ENCODE assay signal across 1 cellular context in the genomic region with DNA sequence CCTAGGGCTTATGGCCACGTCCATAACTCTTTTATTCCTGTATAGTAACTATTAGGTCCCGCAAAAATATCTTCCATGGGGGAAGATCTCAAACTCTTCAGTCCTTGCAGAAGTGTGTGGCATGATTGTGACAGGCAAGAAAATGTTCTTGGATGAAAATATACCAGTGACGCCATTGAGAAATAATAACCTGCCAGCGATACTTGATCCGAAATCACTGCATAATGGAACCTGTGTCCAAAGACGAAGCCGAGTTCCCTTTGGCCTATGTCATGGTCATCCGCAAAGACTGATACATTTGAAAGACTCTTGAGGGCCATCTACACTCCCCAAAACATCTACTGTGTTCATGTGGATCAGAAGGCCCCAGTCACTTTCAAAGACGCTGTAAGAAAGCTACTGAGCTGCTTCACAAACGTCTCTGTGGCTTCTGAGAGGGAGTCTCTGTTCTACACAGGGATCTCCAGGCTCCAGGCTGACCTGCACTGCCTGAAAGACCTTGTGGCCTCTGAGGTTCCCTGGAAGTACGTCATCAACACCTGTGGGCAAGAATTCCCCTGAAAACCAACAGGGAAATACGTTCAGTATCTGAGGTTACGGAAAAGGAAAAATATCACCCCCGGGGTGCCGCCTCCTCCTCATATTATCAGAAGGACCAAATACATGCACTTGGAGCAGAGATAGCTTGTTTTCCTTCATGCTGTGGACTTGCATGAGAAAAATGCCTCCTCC.
TF ChIP-seq lines count a peak whose summit lies in the region.

No MANE protein-coding gene starts in this region.

TF ChIP-seq in K562, 482 proteins besides CTCF, POLR2A, EP300 and RAD21:
- no peak for TF ChIP-seq RFX5 (IDR thresholded peaks at IDR 0.05; ENCODE audit: low read depth, low read length)
- TF ChIP-seq, protein P1, sequence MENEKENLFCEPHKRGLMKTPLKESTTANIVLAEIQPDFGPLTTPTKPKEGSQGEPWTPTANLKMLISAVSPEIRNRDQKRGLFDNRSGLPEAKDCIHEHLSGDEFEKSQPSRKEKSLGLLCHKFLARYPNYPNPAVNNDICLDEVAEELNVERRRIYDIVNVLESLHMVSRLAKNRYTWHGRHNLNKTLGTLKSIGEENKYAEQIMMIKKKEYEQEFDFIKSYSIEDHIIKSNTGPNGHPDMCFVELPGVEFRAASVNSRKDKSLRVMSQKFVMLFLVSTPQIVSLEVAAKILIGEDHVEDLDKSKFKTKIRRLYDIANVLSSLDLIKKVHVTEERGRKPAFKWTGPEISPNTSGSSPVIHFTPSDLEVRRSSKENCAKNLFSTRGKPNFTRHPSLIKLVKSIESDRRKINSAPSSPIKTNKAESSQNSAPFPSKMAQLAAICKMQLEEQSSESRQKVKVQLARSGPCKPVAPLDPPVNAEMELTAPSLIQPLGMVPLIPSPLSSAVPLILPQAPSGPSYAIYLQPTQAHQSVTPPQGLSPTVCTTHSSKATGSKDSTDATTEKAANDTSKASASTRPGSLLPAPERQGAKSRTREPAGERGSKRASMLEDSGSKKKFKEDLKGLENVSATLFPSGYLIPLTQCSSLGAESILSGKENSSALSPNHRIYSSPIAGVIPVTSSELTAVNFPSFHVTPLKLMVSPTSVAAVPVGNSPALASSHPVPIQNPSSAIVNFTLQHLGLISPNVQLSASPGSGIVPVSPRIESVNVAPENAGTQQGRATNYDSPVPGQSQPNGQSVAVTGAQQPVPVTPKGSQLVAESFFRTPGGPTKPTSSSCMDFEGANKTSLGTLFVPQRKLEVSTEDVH (IDR thresholded peaks at IDR 0.05; ENCODE audit: low read depth, partially characterized antibody), result no peak
- no peak for TF ChIP-seq MYNN (IDR thresholded peaks at IDR 0.05)
- no peak for TF ChIP-seq MYNN (CRISPR knock-in tag; IDR thresholded peaks at IDR 0.05)
- no peak for TF ChIP-seq NR3C1 (CRISPR knock-in tag; IDR thresholded peaks at IDR 0.05)
- no peak for TF ChIP-seq RBM34 (IDR thresholded peaks at IDR 0.05; ENCODE audit: borderline replicate concordance, insufficient read depth, low read length)
- no peak for TF ChIP-seq KDM4B (IDR thresholded peaks at IDR 0.05; ENCODE audit: borderline replicate concordance in 2 of 2, low read depth in 1 of 2)
- TF ChIP-seq FOSL1 (tag; conservative IDR thresholded peaks at IDR 0.05), result no peak
- TF ChIP-seq FOXJ2 (tag; IDR thresholded peaks at IDR 0.05), result no peak
- TF ChIP-seq RBM15 (IDR thresholded peaks at IDR 0.05; ENCODE audit: insufficient read depth, low read length), result no peak
- no peak for TF ChIP-seq CCNT2 (IDR thresholded peaks at IDR 0.05; ENCODE audit: borderline replicate concordance, extremely low read depth, insufficient read length, low read depth, low read length)
- no peak for TF ChIP-seq ARNT (IDR thresholded peaks at IDR 0.05)
- no peak for TF ChIP-seq L3MBTL2 (IDR thresholded peaks at IDR 0.05)
- no peak for TF ChIP-seq NFE2L1 (tag; IDR thresholded peaks at IDR 0.05; ENCODE audit: borderline replicate concordance, low read depth)
- no peak for TF ChIP-seq DIDO1 (tag; IDR thresholded peaks at IDR 0.05; ENCODE audit: low read depth)
- TF ChIP-seq CEBPG (CRISPR knock-in tag; IDR thresholded peaks at IDR 0.05), result no peak
- TF ChIP-seq CEBPG (tag; conservative IDR thresholded peaks at IDR 0.05 in 1 of 2, IDR thresholded peaks at IDR 0.05 in 1 of 2), result no peak
- no peak for TF ChIP-seq ZKSCAN1 (IDR thresholded peaks at IDR 0.05; ENCODE audit: low read depth, low read length)
- no peak for TF ChIP-seq HMBOX1 (IDR thresholded peaks at IDR 0.05)
- no peak for TF ChIP-seq ZNF586 (CRISPR knock-in tag; conservative IDR thresholded peaks at IDR 0.05)
